ENCODE assay signal across 8 cellular contexts in genomic region chr9:127981559-127982121, GRCh38. TPM values are rescaled to one million over a fixed set of nuclear protein-coding genes. Genes with fewer than 3 reads are reported as not detected.
DNase-seq lines count a peak whose midpoint lies in the region; ATAC-seq and TF ChIP-seq lines count a peak whose summit lies in the region.

No MANE protein-coding gene starts in this region.

- peak overlapping the region; percentile 98 for H3K27ac Mint-ChIP-seq in activated T-cell treated with anti-CD3 and anti-CD28 coated beads, Interleukin-2, amount 50 U/mL, for 24 hours
- peak overlapping the region; percentile 86 for H3K27ac Mint-ChIP-seq in stimulated activated effector memory CD8-positive, alpha-beta T cell treated with anti-CD3 and anti-CD28 coated beads, Interleukin-12 subunit alpha, Interleukin-12 subunit beta, amount 100 ng/mL, for 72 hours

- no peak for ATAC-seq in stimulated activated effector memory CD8-positive, alpha-beta T cell treated with anti-CD3 and anti-CD28 coated beads, Interleukin-12 subunit alpha, Interleukin-12 subunit beta, amount 100 ng/mL, for 72 hours
- ATAC-seq in HG03354 (IDR thresholded peaks at IDR 0.05; ENCODE audit: poor library complexity, severe bottlenecking, unreplicated experiment), result no peak
- no peak for ATAC-seq in HG02870 (IDR thresholded peaks at IDR 0.05; ENCODE audit: unreplicated experiment)
- ATAC-seq in GM21737 (IDR thresholded peaks at IDR 0.05; ENCODE audit: unreplicated experiment), result no peak

- peak overlapping the region; percentile 44 for H3K4me3 ChIP-seq in HFF-Myc (replicated peaks; ENCODE audit: low read depth, low read length)
- peak overlapping the region; percentile 14 for H3K4me3 ChIP-seq in hepatocyte

- H3K9me3 Mint-ChIP-seq in activated T-cell treated with anti-CD3 and anti-CD28 coated beads, Interleukin-2, amount 50 U/mL, for 24 hours, result no peaks in the 10 kb centered on the region
- H3K9me3 Mint-ChIP-seq in stimulated activated effector memory CD8-positive, alpha-beta T cell treated with anti-CD3 and anti-CD28 coated beads, Interleukin-12 subunit alpha, Interleukin-12 subunit beta, amount 100 ng/mL, for 72 hours, result no peaks in the 10 kb centered on the region

- H3K27me3 Mint-ChIP-seq in activated T-cell treated with anti-CD3 and anti-CD28 coated beads, Interleukin-2, amount 50 U/mL, for 24 hours, result no peaks in the 10 kb centered on the region

- H3K79me2 ChIP-seq in hepatocyte, result peaks cover 48% of the 10 kb centered on the region

- peak overlapping the region; percentile 96 for H3K27ac ChIP-seq in hepatocyte

- peak overlapping the region; percentile 89 for H3K4me3 Mint-ChIP-seq in activated T-cell treated with anti-CD3 and anti-CD28 coated beads, Interleukin-2, amount 50 U/mL, for 24 hours
- H3K4me3 Mint-ChIP-seq in stimulated activated effector memory CD8-positive, alpha-beta T cell treated with anti-CD3 and anti-CD28 coated beads, Interleukin-12 subunit alpha, Interleukin-12 subunit beta, amount 100 ng/mL, for 72 hours, result peak overlapping the region; percentile 79

- no peak for DNase-seq in HFF-Myc (ENCODE audit: extremely low read depth, low read depth)
- DNase-seq in activated T-cell treated with anti-CD3 and anti-CD28 coated beads, Interleukin-2, amount 50 U/mL, for 24 hours, result no peak
- peak; percentile 15 for DNase-seq in hepatocyte (ENCODE audit: low spot score)
- no peak for DNase-seq in stimulated activated effector memory CD8-positive, alpha-beta T cell treated with anti-CD3 and anti-CD28 coated beads, Interleukin-12 subunit alpha, Interleukin-12 subunit beta, amount 100 ng/mL, for 72 hours (ENCODE audit: low spot score in 2 of 2)
- no peak for DNase-seq in HCEC 1CT

- TF ChIP-seq CTCF in HFF-Myc (IDR thresholded peaks at IDR 0.05; ENCODE audit: low read depth, low read length, missing control alignments) (no peak), hepatocyte (IDR thresholded peaks at IDR 0.05; ENCODE audit: poor library complexity) (no peak)

- H3K9me2 ChIP-seq in hepatocyte (replicated peaks; ENCODE audit: insufficient read depth), result no peaks in the 10 kb centered on the region

- peaks cover 28% of the 10 kb centered on the region for H3K36me3 Mint-ChIP-seq in activated T-cell treated with anti-CD3 and anti-CD28 coated beads, Interleukin-2, amount 50 U/mL, for 24 hours (ENCODE audit: low read depth)
- H3K36me3 Mint-ChIP-seq in stimulated activated effector memory CD8-positive, alpha-beta T cell treated with anti-CD3 and anti-CD28 coated beads, Interleukin-12 subunit alpha, Interleukin-12 subunit beta, amount 100 ng/mL, for 72 hours, result no peaks in the 10 kb centered on the region

- peak overlapping the region; percentile 79 for H3K4me2 ChIP-seq in hepatocyte

- H3K4me1 ChIP-seq in hepatocyte (ENCODE audit: insufficient read depth), result peaks cover 31% of the 10 kb centered on the region

- WGBS in hepatocyte (ENCODE audit: low lambda C conversion rate, missing lambda C conversion rate), result 65% methylated on average over 11 of the region's 11 CpGs

- peak overlapping the region; percentile 5 for H2AFZ ChIP-seq in hepatocyte

- H3K4me1 Mint-ChIP-seq in activated T-cell treated with anti-CD3 and anti-CD28 coated beads, Interleukin-2, amount 50 U/mL, for 24 hours (ENCODE audit: low read depth), result peaks cover 57% of the 10 kb centered on the region
- peaks cover 48% of the 10 kb centered on the region for H3K4me1 Mint-ChIP-seq in stimulated activated effector memory CD8-positive, alpha-beta T cell treated with anti-CD3 and anti-CD28 coated beads, Interleukin-12 subunit alpha, Interleukin-12 subunit beta, amount 100 ng/mL, for 72 hours

- no peaks in the 10 kb centered on the region for H3K36me3 ChIP-seq in hepatocyte (replicated peaks; ENCODE audit: insufficient read depth, low read depth)

- H3K9me3 ChIP-seq in hepatocyte (ENCODE audit: low read depth), result no peaks in the 10 kb centered on the region

- H3K27me3 ChIP-seq in hepatocyte, result no peaks in the 10 kb centered on the region

- peaks cover 36% of the 10 kb centered on the region for H4K20me1 ChIP-seq in hepatocyte (ENCODE audit: insufficient read depth, poor library complexity, severe bottlenecking)

RNA-seq across cellular contexts. Expression of gene EEIG1, which starts 0.9 kb away (rescaled TPM):
- total RNA-seq in hepatocyte, result 38.1 and 47.9 TPM in 2 replicates
- 43.6 and 44.1 TPM in 2 replicates for polyA plus RNA-seq in hepatocyte

RNA-seq across cellular contexts. Expression of gene DPM2, which starts 44.0 kb away (rescaled TPM):
- total RNA-seq in hepatocyte, result 19.2 and 22.4 TPM in 2 replicates
- polyA plus RNA-seq in hepatocyte, result 57.1 and 61.9 TPM in 2 replicates

RNA-seq across cellular contexts. Expression of gene PIP5KL1, which starts 51.1 kb away (rescaled TPM):
- total RNA-seq in hepatocyte, result 1.6 and 3.7 TPM in 2 replicates
- polyA plus RNA-seq in hepatocyte, result 1.4 and 2.5 TPM in 2 replicates
